In genomic region chr1:200365897-200366426, GRCh38 we compare ENCODE assay signal across 1 cellular context.
TF ChIP-seq lines count a peak whose summit lies in the region.

No MANE protein-coding gene starts in this region.

TF ChIP-seq in GM12878, 131 proteins besides CTCF, POLR2A, EP300 and RAD21:
- TF ChIP-seq CBX3 (IDR thresholded peaks at IDR 0.05; ENCODE audit: borderline replicate concordance, low read depth) (no peak), TCF7 (IDR thresholded peaks at IDR 0.05; ENCODE audit: borderline replicate concordance) (no peak), CREB1 (IDR thresholded peaks at IDR 0.05; ENCODE audit: low read depth) (no peak), SIN3A (IDR thresholded peaks at IDR 0.05; ENCODE audit: low read depth, low read length) (no peak), ZBTB40 (IDR thresholded peaks at IDR 0.05; ENCODE audit: borderline replicate concordance) (no peak), RFX5 (IDR thresholded peaks at IDR 0.05; ENCODE audit: low read depth, low read length) (no peak), ZNF24 (IDR thresholded peaks at IDR 0.05) (no peak), NFIC (IDR thresholded peaks at IDR 0.05; ENCODE audit: low read depth, low read length) (no peak), PKNOX1 (IDR thresholded peaks at IDR 0.05) (no peak), KDM1A (IDR thresholded peaks at IDR 0.05; ENCODE audit: borderline replicate concordance) (no peak), HDGF (IDR thresholded peaks at IDR 0.05) (no peak), NFXL1 (IDR thresholded peaks at IDR 0.05; ENCODE audit: borderline replicate concordance) (no peak), SPI1 (IDR thresholded peaks at IDR 0.05; ENCODE audit: borderline replicate concordance, insufficient read depth, low read depth, low read length) (no peak), CEBPB (IDR thresholded peaks at IDR 0.05; ENCODE audit: borderline replicate concordance in 1 of 2, low read depth in 2 of 2, low read length in 2 of 2) (no peak)
